ENCODE assay signal across 27 cellular contexts in genomic region chr15:50590288-50590687, GRCh38. TPM values are rescaled to one million over a fixed set of nuclear protein-coding genes. Genes with fewer than 3 reads are reported as not detected.
DNase-seq lines count a peak whose midpoint lies in the region; ATAC-seq and TF ChIP-seq lines count a peak whose summit lies in the region.
"Had no signal": no experiment of that assay in that cellular context is flagged by ENCODE, and none has a peak within 500 bp of the region (broad histone marks: within the 10 kb centered on the region; RNA-seq: fewer than 3 reads in every experiment).

No MANE protein-coding gene starts in this region.

- H3K27me3 Mint-ChIP-seq in T-helper 2 cell treated with Interferon-gamma antibody and Interleukin-4, amounts not matched to agents 5 μg/mL and 100 μg/mL, for 36 hours (ENCODE audit: low read depth): no peaks in the 10 kb centered on the region
- H3K27me3 Mint-ChIP-seq: CD4-positive, alpha-beta memory T cell; CD4-positive, CD25-positive, alpha-beta regulatory T cell; CD8-positive, alpha-beta memory T cell had no signal

- no peak overlapping the region for H3K27ac Mint-ChIP-seq in T-helper 2 cell treated with Interferon-gamma antibody and Interleukin-4, amounts not matched to agents 5 μg/mL and 100 μg/mL, for 36 hours
- H3K27ac Mint-ChIP-seq: CD4-positive, alpha-beta memory T cell; CD4-positive, CD25-positive, alpha-beta regulatory T cell; CD8-positive, alpha-beta memory T cell had no signal

- H3K9me3 Mint-ChIP-seq in T-helper 2 cell treated with Interferon-gamma antibody and Interleukin-4, amounts not matched to agents 5 μg/mL and 100 μg/mL, for 36 hours: no peaks in the 10 kb centered on the region
- H3K9me3 Mint-ChIP-seq: CD14-positive monocyte; CD4-positive, alpha-beta memory T cell; CD4-positive, CD25-positive, alpha-beta regulatory T cell; CD8-positive, alpha-beta memory T cell had no signal

- peaks cover 45% of the 10 kb centered on the region for H3K36me3 Mint-ChIP-seq in T-helper 2 cell treated with Interferon-gamma antibody and Interleukin-4, amounts not matched to agents 5 μg/mL and 100 μg/mL, for 36 hours (ENCODE audit: low read depth)

- H3K4me3 ChIP-seq in LNCaP clone FGC (ENCODE audit: low read depth, low read length): no peak overlapping the region
- H3K4me3 ChIP-seq: BLaER1, GM12878 had no signal

- ATAC-seq in esophagus mucosa: peak; percentile 55
- ATAC-seq: GM12878 had no signal

- H3K27ac ChIP-seq in VCaP: peak overlapping the region; percentile 41
- H3K27ac ChIP-seq: BLaER1 had no signal

- H3K4me3 Mint-ChIP-seq in T-helper 2 cell treated with Interferon-gamma antibody and Interleukin-4, amounts not matched to agents 5 μg/mL and 100 μg/mL, for 36 hours: no peak overlapping the region
- H3K4me3 Mint-ChIP-seq: CD14-positive monocyte; CD4-positive, alpha-beta memory T cell; CD4-positive, CD25-positive, alpha-beta regulatory T cell; CD8-positive, alpha-beta memory T cell had no signal

- TF ChIP-seq CTCF in LNCaP clone FGC (IDR thresholded peaks at IDR 0.05; ENCODE audit: control insufficient read depth, extremely low read depth, insufficient read depth) (no peak), VCaP (conservative IDR thresholded peaks at IDR 0.05) (no peak)

- DNase-seq in LNCaP clone FGC (ENCODE audit: low read depth): peak; percentile 54
- no peak for DNase-seq in NCI-H2107 (lab: John Stamatoyannopoulos, UW)
- no peak for DNase-seq in T-helper 2 cell treated with Interferon-gamma antibody and Interleukin-4, amounts not matched to agents 5 μg/mL and 100 μg/mL, for 36 hours (ENCODE audit: low spot score)
- DNase-seq in SK-N-DZ (ENCODE audit: low spot score): no peak
- DNase-seq: 8988T; ACHN; BE2C; C1 segment of cervical spinal cord; CD4-positive, alpha-beta memory T cell; CD4-positive, CD25-positive, alpha-beta regulatory T cell; CD8-positive, alpha-beta memory T cell; COR-L47; DMS 273 treated with DMSO at 0.1 percent for 48 hours; DMS153; DMS53; DMS79; DND-41; EL; GDM1 had no signal

- peaks cover 3% of the 10 kb centered on the region for H3K4me1 Mint-ChIP-seq in T-helper 2 cell treated with Interferon-gamma antibody and Interleukin-4, amounts not matched to agents 5 μg/mL and 100 μg/mL, for 36 hours (ENCODE audit: low read depth)

RNA-seq across cellular contexts. Expression of gene USP50, which starts 43.8 kb away (rescaled TPM):
- total RNA-seq in esophagus mucosa: not detected
- not detected in 2 replicates for polyA plus RNA-seq in SK-N-DZ (2014; cell fraction: cytosol; rRNA removed)
- polyA plus RNA-seq in SK-N-DZ (2014; cell fraction: nucleus; rRNA removed): not detected in 2 replicates
- total RNA-seq: CD4-positive, alpha-beta memory T cell; CD4-positive, CD25-positive, alpha-beta regulatory T cell; Daoy; G401; GM12878 had no signal
- polyA plus RNA-seq: AG04450; CD14-positive monocyte; CD4-positive, alpha-beta memory T cell; CD4-positive, CD25-positive, alpha-beta regulatory T cell; CD8-positive, alpha-beta memory T cell had no signal
